Comparison of ENCODE assay signal across 19 cellular contexts in genomic region chr19:11337080-11337479, GRCh38. TPM values are rescaled to one million over a fixed set of nuclear protein-coding genes. Genes with fewer than 3 reads are reported as not detected.
DNase-seq lines count a peak whose midpoint lies in the region; ATAC-seq and TF ChIP-seq lines count a peak whose summit lies in the region.
"Had no signal": no experiment of that assay in that cellular context is flagged by ENCODE, and none has a peak within 500 bp of the region (broad histone marks: within the 10 kb centered on the region; RNA-seq: fewer than 3 reads in every experiment).

No MANE protein-coding gene starts in this region.

- H3K27me3 ChIP-seq in BLaER1: no peaks in the 10 kb centered on the region
- no peaks in the 10 kb centered on the region for H3K27me3 ChIP-seq in CD8-positive, alpha-beta memory T cell (ENCODE audit: insufficient read depth, low read length, poor library complexity, severe bottlenecking)
- no peaks in the 10 kb centered on the region for H3K27me3 ChIP-seq in hepatocyte
- no peaks in the 10 kb centered on the region for H3K27me3 ChIP-seq in H9 (ENCODE audit: insufficient read depth, low read length)
- H3K27me3 ChIP-seq in effector memory CD4-positive, alpha-beta T cell (replicated peaks; ENCODE audit: control insufficient read depth, insufficient read depth, low read length, poor library complexity, severe bottlenecking): no peaks in the 10 kb centered on the region
- H3K27me3 ChIP-seq: heart right ventricle, right lobe of liver had no signal

- H3K36me3 Mint-ChIP-seq in CD8-positive, alpha-beta memory T cell: peaks cover 7 to 33% (median 21%) of the 10 kb centered on the region in 3 donors
- peaks cover 16 to 46% (median 41%) of the 10 kb centered on the region in 3 experiments for H3K36me3 Mint-ChIP-seq in H9 (ENCODE audit: insufficient read depth in 1 of 3, low read depth in 3 of 3)

- H2AK5ac ChIP-seq in H9 (ENCODE audit: insufficient read length, low read length): no peak overlapping the region

- no peak overlapping the region for H4K8ac ChIP-seq in H9 (replicated peaks; ENCODE audit: insufficient read length, low read depth, low read length)

- CTCF ChIA-PET in CD8-positive, alpha-beta memory T cell (lab: Charles Lee): interaction anchor here (1.0 kb wide), 1 partner anchor 145 kb away, joined by 3 read pairs; no protein-coding TSS in a partner anchor
- CTCF ChIA-PET in RWPE1 (lab: Yijun Ruan, JAX): no interaction called here

- H3K9me3 ChIP-seq in BLaER1: peaks cover 4% of the 10 kb centered on the region; the same call in 1 of the 2 replicates
- H3K9me3 ChIP-seq in CD8-positive, alpha-beta memory T cell (ENCODE audit: low read length): no peaks in the 10 kb centered on the region
- no peaks in the 10 kb centered on the region for H3K9me3 ChIP-seq in hepatocyte (ENCODE audit: low read depth)
- H3K9me3 ChIP-seq in H9 (ENCODE audit: control insufficient read depth, low read depth, low read length): no peaks in the 10 kb centered on the region
- H3K9me3 ChIP-seq in effector memory CD4-positive, alpha-beta T cell (ENCODE audit: control insufficient read depth, low read length): no peaks in the 10 kb centered on the region
- H3K9me3 ChIP-seq: heart right ventricle, right lobe of liver had no signal

- no peak overlapping the region for H2BK5ac ChIP-seq in H9 (ENCODE audit: insufficient read length, low read length)

- no peaks in the 10 kb centered on the region for H3K9me2 ChIP-seq in hepatocyte (replicated peaks; ENCODE audit: insufficient read depth)

- H3K4me3 Mint-ChIP-seq in CD8-positive, alpha-beta memory T cell: peak overlapping the region in 4 of 7 donors; percentile 24 to 72 (median 42)
- peak overlapping the region in 1 of 2 experiments; percentile 11; a peak in 1 of 5 replicates for H3K4me3 Mint-ChIP-seq in H9
- H3K4me3 Mint-ChIP-seq: activated T-cell treated with anti-CD3 and anti-CD28 coated beads, Interleukin-2, amount 50 U/mL, for 4 hours had no signal

- TF ChIP-seq CTCF in RWPE1 (conservative IDR thresholded peaks at IDR 0.05; ENCODE audit: low read depth) (no peak), hepatocyte (IDR thresholded peaks at IDR 0.05; ENCODE audit: poor library complexity) (no peak), H9 (conservative IDR thresholded peaks at IDR 0.05) (no peak)

- H3K56ac ChIP-seq in H9 (ENCODE audit: insufficient read length, low read depth, low read length): no peak overlapping the region

- intact Hi-C loops in head of caudate nucleus (cut with DNase I): no loop called here

- no peak overlapping the region for H3K27ac ChIP-seq in BLaER1
- no peak overlapping the region for H3K27ac ChIP-seq in CD8-positive, alpha-beta memory T cell (ENCODE audit: low read depth, low read length)
- peak overlapping the region; percentile 89 for H3K27ac ChIP-seq in RWPE1
- peak overlapping the region; percentile 83 for H3K27ac ChIP-seq in hepatocyte
- H3K27ac ChIP-seq in H9 (ENCODE audit: insufficient read length, low read depth, low read length): no peak overlapping the region
- no peak overlapping the region for H3K27ac ChIP-seq in effector memory CD4-positive, alpha-beta T cell (ENCODE audit: insufficient read depth, low read length, poor library complexity, severe bottlenecking)
- H3K27ac ChIP-seq: PC-9, right lobe of liver, VCaP had no signal

- H3K4me1 Mint-ChIP-seq in CD8-positive, alpha-beta memory T cell: peaks cover 17 to 29% (median 24%) of the 10 kb centered on the region in 3 donors
- peaks cover 7% of the 10 kb centered on the region in 2 experiments for H3K4me1 Mint-ChIP-seq in H9

- H2BK120ac ChIP-seq in H9 (ENCODE audit: low read depth, low read length, poor library complexity, severe bottlenecking): no peak overlapping the region

- no peak overlapping the region for H2BK15ac ChIP-seq in H9 (ENCODE audit: low read depth, low read length)

- H2AFZ ChIP-seq in hepatocyte (no peak overlapping the region), H9 (ENCODE audit: low read length) (no peak overlapping the region)
- H2AFZ ChIP-seq: PC-9 had no signal

- no peak overlapping the region for H3K4me3 ChIP-seq in BLaER1
- H3K4me3 ChIP-seq in CD8-positive, alpha-beta memory T cell (ENCODE audit: low read length): no peak overlapping the region
- no peak overlapping the region for H3K4me3 ChIP-seq in hepatocyte
- H3K4me3 ChIP-seq in effector memory CD4-positive, alpha-beta T cell (ENCODE audit: insufficient read depth, low read depth, low read length, poor library complexity, severe bottlenecking): no peak overlapping the region
- H3K4me3 ChIP-seq: GM12878, PC-9, right lobe of liver had no signal

- peaks cover 6% of the 10 kb centered on the region; the same call in 1 of the 2 replicates for H4K20me1 ChIP-seq in BLaER1
- peaks cover 4% of the 10 kb centered on the region for H4K20me1 ChIP-seq in hepatocyte (ENCODE audit: insufficient read depth, poor library complexity, severe bottlenecking)
- no peaks in the 10 kb centered on the region for H4K20me1 ChIP-seq in H9 (ENCODE audit: control insufficient read depth, insufficient read depth, insufficient read length)

- no peaks in the 10 kb centered on the region for H3K27me3 Mint-ChIP-seq in CD8-positive, alpha-beta memory T cell
- peaks cover 3% of the 10 kb centered on the region; the same call in 1 of the 2 replicates for H3K27me3 Mint-ChIP-seq in H9 (ENCODE audit: low read depth)

- H3K4me1 ChIP-seq in BLaER1: peaks cover 34% of the 10 kb centered on the region
- peaks cover 26% of the 10 kb centered on the region for H3K4me1 ChIP-seq in CD8-positive, alpha-beta memory T cell (ENCODE audit: insufficient read depth, low read length)
- peaks cover 5% of the 10 kb centered on the region for H3K4me1 ChIP-seq in hepatocyte (ENCODE audit: insufficient read depth)
- H3K4me1 ChIP-seq in H9 (ENCODE audit: insufficient read depth, low read length): no peaks in the 10 kb centered on the region
- peaks cover 27% of the 10 kb centered on the region for H3K4me1 ChIP-seq in effector memory CD4-positive, alpha-beta T cell (ENCODE audit: control insufficient read depth, insufficient read depth, low read length, poor library complexity, severe bottlenecking)

- H3K9me3 Mint-ChIP-seq in CD8-positive, alpha-beta memory T cell: no peaks in the 10 kb centered on the region
- no peaks in the 10 kb centered on the region; a peak in 1 of 5 replicates for H3K9me3 Mint-ChIP-seq in H9
- H3K9me3 Mint-ChIP-seq: activated naive CD4-positive, alpha-beta T cell treated with anti-CD3 and anti-CD28 coated beads, Interleukin-2, amount 50 U/mL, for 72 hours had no signal

- H4K5ac ChIP-seq in H9 (ENCODE audit: insufficient read length, low read depth, low read length): no peak overlapping the region

- H3K14ac ChIP-seq in H9 (ENCODE audit: insufficient read depth, low read length): no peak overlapping the region

- H3K23me2 ChIP-seq in H9 (ENCODE audit: insufficient read length, low read depth, low read length, poor library complexity, severe bottlenecking): peaks cover 8% of the 10 kb centered on the region

- H3T11ph ChIP-seq in H9 (ENCODE audit: low read length): no peak overlapping the region

- H3K18ac ChIP-seq in H9 (ENCODE audit: insufficient read length, low read depth, low read length): no peak overlapping the region

- no peaks in the 10 kb centered on the region for H3K79me1 ChIP-seq in H9 (ENCODE audit: insufficient read depth, low read depth, low read length, poor library complexity, severe bottlenecking)

- no peak overlapping the region for H3K23ac ChIP-seq in H9 (ENCODE audit: insufficient read length, low read depth, low read length)

- H2BK20ac ChIP-seq in H9 (ENCODE audit: low read depth, low read length, poor library complexity, severe bottlenecking): no peak overlapping the region

- H3K9ac ChIP-seq in BLaER1 (no peak overlapping the region), H9 (ENCODE audit: extremely low read depth, insufficient read length, low read length) (no peak overlapping the region)

- no peak overlapping the region for H4K91ac ChIP-seq in H9 (ENCODE audit: insufficient read length, low read depth, low read length)

- H3K4me2 ChIP-seq in BLaER1: peak overlapping the region; percentile 95
- H3K4me2 ChIP-seq in hepatocyte: peak overlapping the region; percentile 89
- no peak overlapping the region for H3K4me2 ChIP-seq in H9 (ENCODE audit: insufficient read depth, insufficient read length, low read length)
- H3K4me2 ChIP-seq: PC-9 had no signal

- H3K79me2 ChIP-seq in hepatocyte: peaks cover 46% of the 10 kb centered on the region
- H3K79me2 ChIP-seq in H9 (ENCODE audit: insufficient read depth, low read length): no peaks in the 10 kb centered on the region

- peaks cover 56% of the 10 kb centered on the region for H3K36me3 ChIP-seq in BLaER1
- H3K36me3 ChIP-seq in CD8-positive, alpha-beta memory T cell (ENCODE audit: insufficient read depth, low read length): peaks cover 5% of the 10 kb centered on the region
- H3K36me3 ChIP-seq in hepatocyte (replicated peaks; ENCODE audit: insufficient read depth, low read depth): no peaks in the 10 kb centered on the region
- H3K36me3 ChIP-seq in effector memory CD4-positive, alpha-beta T cell (ENCODE audit: control insufficient read depth, insufficient read depth, low read length): peaks cover 12% of the 10 kb centered on the region

- no peak overlapping the region for H3K4ac ChIP-seq in H9 (ENCODE audit: low read depth, low read length)

- POLR2A ChIA-PET in CD8-positive, alpha-beta memory T cell (lab: Charles Lee): no interaction called here
- POLR2A ChIA-PET in RWPE1 (lab: Yijun Ruan, JAX; ENCODE audit: low non-redundant PET): interaction anchor here (0.7 kb wide), 1 partner anchor 43 kb away, joined by 3 read pairs; no protein-coding TSS in a partner anchor

- ATAC-seq in HG02642 (IDR thresholded peaks at IDR 0.05; ENCODE audit: poor library complexity, unreplicated experiment): no peak
- ATAC-seq: activated naive CD4-positive, alpha-beta T cell treated with anti-CD3 and anti-CD28 coated beads, Interleukin-2, amount 50 U/mL, for 72 hours; activated T-cell treated with anti-CD3 and anti-CD28 coated beads, Interleukin-2, amount 50 U/mL, for 4 hours; GM12878; heart right ventricle; right lobe of liver had no signal

- H2BK12ac ChIP-seq in H9 (ENCODE audit: insufficient read length, low read depth, low read length): no peak overlapping the region

- DNase-seq in CD8-positive, alpha-beta memory T cell: no peak
- DNase-seq in RWPE1 (ENCODE audit: low spot score) (no peak), hepatocyte (ENCODE audit: low spot score) (peak; percentile 5), H9 (no peak), head of caudate nucleus (no peak)
- DNase-seq in effector memory CD4-positive, alpha-beta T cell: no peak
- DNase-seq: activated CD4-positive, alpha-beta T cell treated with anti-CD3 and anti-CD28 coated beads, Interleukin-2, amount 50 U/mL, for 4 hours; activated T-cell treated with anti-CD3 and anti-CD28 coated beads, Interleukin-2, amount 50 U/mL, for 4 hours; effector CD8-positive, alpha-beta T cell; heart right ventricle; NCI-H1694; NCI-H69; PC-9; right lobe of liver had no signal

- peak overlapping the region in 4 of 8 donors; percentile 46 to 93 (median 70) for H3K27ac Mint-ChIP-seq in CD8-positive, alpha-beta memory T cell
- no peak overlapping the region for H3K27ac Mint-ChIP-seq in H9
- H3K27ac Mint-ChIP-seq: activated naive CD4-positive, alpha-beta T cell treated with anti-CD3 and anti-CD28 coated beads, Interleukin-2, amount 50 U/mL, for 72 hours had no signal

- WGBS in hepatocyte (ENCODE audit: low lambda C conversion rate, missing lambda C conversion rate): 96% methylated on average over 14 of the region's 14 CpGs
- WGBS in H9 (ENCODE audit: extremely low coverage, insufficient read length, low lambda C conversion rate): no CpG with 5 or more reads among the region's 14 CpGs

RNA-seq across cellular contexts. Expression of gene RAB3D, which starts 2.4 kb away (rescaled TPM):
- total RNA-seq in CD8-positive, alpha-beta memory T cell: 1 to 10 TPM; 3.2 to 4.5 TPM
- polyA plus RNA-seq in CD8-positive, alpha-beta memory T cell: 3.7 TPM
- 63.7 and 71.6 TPM in 2 replicates for total RNA-seq in hepatocyte
- polyA plus RNA-seq in hepatocyte: 27.3 and 32.6 TPM in 2 replicates
- 29.4 and 32.8 TPM in 2 replicates for total RNA-seq in H9 (2021)

RNA-seq across cellular contexts. Expression of gene TMEM205, which starts 9.0 kb away (rescaled TPM):
- total RNA-seq in CD8-positive, alpha-beta memory T cell: 10 to 100 TPM; 24.8 to 30.5 TPM
- 75.9 TPM for polyA plus RNA-seq in CD8-positive, alpha-beta memory T cell
- total RNA-seq in hepatocyte (188 TPM in 2 replicates), H9 (2021) (69.7 and 73.1 TPM in 2 replicates)
- polyA plus RNA-seq in hepatocyte: 199 and 212 TPM in 2 replicates

RNA-seq across cellular contexts. Expression of gene CCDC159, which starts 9.2 kb away (rescaled TPM):
- total RNA-seq in CD8-positive, alpha-beta memory T cell: 10 to 100 TPM; 14.2 to 14.6 TPM
- polyA plus RNA-seq in CD8-positive, alpha-beta memory T cell: 30.1 TPM
- total RNA-seq in hepatocyte (10.1 and 14.6 TPM in 2 replicates), H9 (2021) (5.7 and 5.8 TPM in 2 replicates)
- 27.1 and 46.3 TPM in 2 replicates for polyA plus RNA-seq in hepatocyte

RNA-seq across cellular contexts. Expression of gene PLPPR2, which starts 18.2 kb away (rescaled TPM):
- total RNA-seq in CD8-positive, alpha-beta memory T cell: 1 to 10 TPM; 2.1 to 2.2 TPM
- 1.2 TPM for polyA plus RNA-seq in CD8-positive, alpha-beta memory T cell
- 10.9 and 25.9 TPM in 2 replicates for total RNA-seq in hepatocyte
- polyA plus RNA-seq in hepatocyte: 41.7 and 47.0 TPM in 2 replicates
- 6.1 and 8.0 TPM in 2 replicates for total RNA-seq in H9 (2021)

RNA-seq across cellular contexts. Expression of gene SWSAP1, which starts 37.4 kb away (rescaled TPM):
- 1 to 10 TPM; 2.1 to 2.2 TPM for total RNA-seq in CD8-positive, alpha-beta memory T cell
- 7.0 TPM for polyA plus RNA-seq in CD8-positive, alpha-beta memory T cell
- total RNA-seq in hepatocyte: 2.2 and 3.1 TPM in 2 replicates
- 4.0 and 4.9 TPM in 2 replicates for polyA plus RNA-seq in hepatocyte
- total RNA-seq in H9 (2021): 3.8 and 5.2 TPM in 2 replicates

Comparison
In these comparisons a context has a peak if more than half of its experiments do, and no peak if none do; other contexts are left out.
1. H3K27ac ChIP-seq: peak in RWPE1 (single experiment) and hepatocyte (single experiment); none in BLaER1 (single experiment), CD8-positive, alpha-beta memory T cell (single experiment), H9 (single experiment) and effector memory CD4-positive, alpha-beta T cell (single experiment).